Comparison of ENCODE assay signal across 21 cellular contexts in the genomic region with DNA sequence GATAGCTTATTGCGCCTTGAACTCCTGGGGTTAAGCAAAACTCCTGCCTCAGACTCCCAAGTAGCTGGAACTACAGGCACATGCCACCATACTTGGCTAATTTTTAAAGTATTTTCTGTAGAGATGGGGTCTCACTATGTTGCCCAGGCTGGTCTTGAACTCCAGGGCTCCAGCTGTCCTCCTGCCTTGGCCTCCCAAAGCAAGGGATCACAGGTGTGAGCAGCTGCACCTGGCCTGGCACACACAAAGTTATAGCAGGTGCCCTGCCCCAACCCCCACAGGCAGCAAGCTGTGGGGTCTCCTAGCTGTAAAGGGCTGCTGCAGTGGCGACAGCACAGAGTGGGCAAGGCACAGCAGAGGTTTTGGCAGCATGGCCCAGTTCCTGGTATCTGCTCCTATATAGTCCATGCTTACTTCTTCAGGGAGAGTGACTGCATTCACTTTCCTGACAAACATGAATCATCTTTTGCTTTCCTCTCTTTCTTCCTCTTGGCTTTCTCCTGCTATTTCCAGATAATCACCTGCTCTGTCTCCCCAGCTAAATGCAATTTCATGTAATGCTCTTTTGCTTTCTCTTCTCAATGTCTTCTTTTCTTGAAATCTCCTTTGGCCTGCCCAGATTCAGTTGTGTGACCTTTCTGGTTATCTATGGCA. TPM values are rescaled to one million over a fixed set of nuclear protein-coding genes. Genes with fewer than 3 reads are reported as not detected.
DNase-seq lines count a peak whose midpoint lies in the region; ATAC-seq, FAIRE-seq and TF ChIP-seq lines count a peak whose summit lies in the region.
"Had no signal": no experiment of that assay in that cellular context is flagged by ENCODE, and none has a peak within 500 bp of the region (broad histone marks: within the 10 kb centered on the region; RNA-seq: fewer than 3 reads in every experiment).

No MANE protein-coding gene starts in this region.

- no peaks in the 10 kb centered on the region for H3K27me3 Mint-ChIP-seq in IgD-negative memory B cell
- no peaks in the 10 kb centered on the region for H3K27me3 Mint-ChIP-seq in activated CD8-positive, alpha-beta T cell treated with anti-CD3 and anti-CD28 coated beads, Interleukin-2, amount 10 ng/mL, durations not matched to agents 7 days and 5 days (ENCODE audit: low read depth)
- H3K27me3 Mint-ChIP-seq: CD4-positive, alpha-beta T cell had no signal

- no peak overlapping the region for H2BK12ac ChIP-seq in neuronal stem cell (ENCODE audit: low read length)

- CTCF ChIA-PET in PC-9 (lab: Charles Lee): interaction anchor here (0.5 to 0.8 kb wide), 3 partner anchors 127 to 545 kb away, joined by 3 read pairs; no protein-coding TSS in a partner anchor
- CTCF ChIA-PET in activated CD8-positive, alpha-beta T cell treated with anti-CD3 and anti-CD28 coated beads, Interleukin-2, amount 10 ng/mL, durations not matched to agents 7 days and 5 days (lab: Charles Lee): no interaction called here

- BruUV-seq in PC-9 (replicated peaks; lab: Mats Ljungman, UMichigan): no TSS peak

- no peak overlapping the region for H3K4me3 Mint-ChIP-seq in IgD-negative memory B cell
- H3K4me3 Mint-ChIP-seq in activated CD8-positive, alpha-beta T cell treated with anti-CD3 and anti-CD28 coated beads, Interleukin-2, amount 10 ng/mL, durations not matched to agents 7 days and 5 days: no peak overlapping the region
- H3K4me3 Mint-ChIP-seq: CD4-positive, alpha-beta T cell; H9 had no signal

- H3K27me3 ChIP-seq in PC-9 (ENCODE audit: insufficient read depth, low read depth) (no peaks in the 10 kb centered on the region), bronchial epithelial cell (ENCODE audit: control insufficient read depth, insufficient read depth, low read length) (no peaks in the 10 kb centered on the region), neuronal stem cell (ENCODE audit: control insufficient read depth in 3 of 3, insufficient read depth in 3 of 3, low read depth in 1 of 3, low read length in 3 of 3) (no peaks in the 10 kb centered on the region)
- H3K27me3 ChIP-seq: MG63 had no signal

- H3K4me3 ChIP-seq in PC-9 (no peak overlapping the region), bronchial epithelial cell (ENCODE audit: low read depth, low read length) (no peak overlapping the region), neuronal stem cell (ENCODE audit: low read length in 2 of 2) (no peak overlapping the region)
- H3K4me3 ChIP-seq: GM23248, MG63, SK-N-MC had no signal

- no peak for DNase-seq in PC-9
- DNase-seq in bronchial epithelial cell (ENCODE audit: low read depth): peak; percentile 5
- no peak for DNase-seq in neuronal stem cell (ENCODE audit: low spot score)
- no peak for DNase-seq in islet precursor cell
- no peak for DNase-seq in activated CD8-positive, alpha-beta T cell treated with anti-CD3 and anti-CD28 coated beads, Interleukin-2, amount 10 ng/mL, durations not matched to agents 7 days and 5 days
- no peak for DNase-seq in GM12892 (ENCODE audit: insufficient read length)
- DNase-seq: CD4-positive, alpha-beta T cell; COR-L47; DMS79; GM23248; H9; Kasumi-1; MG63; NCI-H1417; NCI-H187; NCI-H446; NCI-H526; RPMI8226; SHP77 had no signal

- no peak overlapping the region for H2BK15ac ChIP-seq in neuronal stem cell (ENCODE audit: low read length)

- no peak overlapping the region for H2AK5ac ChIP-seq in neuronal stem cell (ENCODE audit: low read depth, low read length)

- H4K8ac ChIP-seq in neuronal stem cell (ENCODE audit: low read depth, low read length): no peak overlapping the region

- H3K9me2 ChIP-seq in PC-9 (ENCODE audit: insufficient read depth): no peaks in the 10 kb centered on the region

- FAIRE-seq in bronchial epithelial cell (lab: Jason Lieb, UNC): no peak
- FAIRE-seq in GM12892 (lab: Jason Lieb, UNC): no peak

- no peak overlapping the region for H4K91ac ChIP-seq in neuronal stem cell (ENCODE audit: low read depth, low read length, poor library complexity)

- H3K23ac ChIP-seq in neuronal stem cell (ENCODE audit: low read depth, low read length, poor library complexity): peak overlapping the region; percentile 20

- no peaks in the 10 kb centered on the region for H3K79me2 ChIP-seq in PC-9 (ENCODE audit: low read depth)

- H3K36me3 Mint-ChIP-seq in IgD-negative memory B cell: peaks cover 24% of the 10 kb centered on the region
- peaks cover 46% of the 10 kb centered on the region for H3K36me3 Mint-ChIP-seq in activated CD8-positive, alpha-beta T cell treated with anti-CD3 and anti-CD28 coated beads, Interleukin-2, amount 10 ng/mL, durations not matched to agents 7 days and 5 days (ENCODE audit: low read depth)

- no peak for TF ChIP-seq CTCF in PC-9 (conservative IDR thresholded peaks at IDR 0.05)
- no peak for TF ChIP-seq CTCF in bronchial epithelial cell (IDR thresholded peaks at IDR 0.05; ENCODE audit: insufficient read depth, low read length, severe bottlenecking)

- no peak overlapping the region for H2BK5ac ChIP-seq in neuronal stem cell (ENCODE audit: low read length)

- peaks cover 7% of the 10 kb centered on the region; the same call in 1 of the 2 replicates for H4K20me1 ChIP-seq in PC-9 (ENCODE audit: insufficient read depth)

- H2BK120ac ChIP-seq in neuronal stem cell (ENCODE audit: low read depth, low read length): no peak overlapping the region

- no peaks in the 10 kb centered on the region for H3K9me3 ChIP-seq in PC-9 (ENCODE audit: insufficient read depth, low read depth)
- H3K9me3 ChIP-seq in neuronal stem cell (replicated peaks in 1 of 2; ENCODE audit: control insufficient read depth in 2 of 2, insufficient read depth in 1 of 2, low read depth in 1 of 2, low read length in 2 of 2): no peaks in the 10 kb centered on the region
- H3K9me3 ChIP-seq: MG63 had no signal

- H3K4me1 ChIP-seq in PC-9 (replicated peaks; ENCODE audit: insufficient read depth): no peaks in the 10 kb centered on the region
- peaks cover 0 to 2% of the 10 kb centered on the region in 2 donors for H3K4me1 ChIP-seq in neuronal stem cell (ENCODE audit: control insufficient read depth in 2 of 2, insufficient read depth in 1 of 2, low read depth in 1 of 2, low read length in 2 of 2)

- H3F3A ChIP-seq in PC-9 (ENCODE audit: insufficient read depth, low read depth): peaks cover 4% of the 10 kb centered on the region; the same call in 1 of the 2 replicates

- no peak overlapping the region for H2AFZ ChIP-seq in PC-9
- no peak overlapping the region for H2AFZ ChIP-seq in neuronal stem cell (ENCODE audit: low read length)
- H2AFZ ChIP-seq: GM23248 had no signal

- H3K79me1 ChIP-seq in neuronal stem cell (ENCODE audit: low read depth, low read length): no peaks in the 10 kb centered on the region

- no CpG with 5 or more reads among the region's 2 CpGs for WGBS in neuronal stem cell (ENCODE audit: extremely low coverage in 2 of 2, insufficient read length in 2 of 2, insufficient replicate concordance in 1 of 2), 2 donors

- POLR2A ChIA-PET in PC-9 (lab: Charles Lee; ENCODE audit: unreplicated experiment): no interaction called here
- POLR2A ChIA-PET in activated CD8-positive, alpha-beta T cell treated with anti-CD3 and anti-CD28 coated beads, Interleukin-2, amount 10 ng/mL, durations not matched to agents 7 days and 5 days (lab: Charles Lee): no interaction called here

- intact Hi-C loops in PC-9 (cut with micrococcal nuclease; ENCODE audit: unreplicated experiment): no loop called here

- H3K4me2 ChIP-seq in PC-9 (no peak overlapping the region), neuronal stem cell (ENCODE audit: insufficient read depth, low read length, poor library complexity, severe bottlenecking) (no peak overlapping the region)

- no peak for TF ChIP-seq POLR2A in GM12892 (IDR thresholded peaks at IDR 0.05; ENCODE audit: low read depth, low read length)

- no peak overlapping the region for H3K18ac ChIP-seq in neuronal stem cell (ENCODE audit: low read length)

- no peak overlapping the region for H3K4ac ChIP-seq in neuronal stem cell (ENCODE audit: low read length)

- no peaks in the 10 kb centered on the region for H3K9me3 Mint-ChIP-seq in IgD-negative memory B cell
- no peaks in the 10 kb centered on the region for H3K9me3 Mint-ChIP-seq in activated CD8-positive, alpha-beta T cell treated with anti-CD3 and anti-CD28 coated beads, Interleukin-2, amount 10 ng/mL, durations not matched to agents 7 days and 5 days (ENCODE audit: insufficient read depth)
- H3K9me3 Mint-ChIP-seq: CD4-positive, alpha-beta T cell; H9 had no signal

- H3K4me1 Mint-ChIP-seq in IgD-negative memory B cell: no peaks in the 10 kb centered on the region
- peaks cover 8% of the 10 kb centered on the region for H3K4me1 Mint-ChIP-seq in activated CD8-positive, alpha-beta T cell treated with anti-CD3 and anti-CD28 coated beads, Interleukin-2, amount 10 ng/mL, durations not matched to agents 7 days and 5 days (ENCODE audit: low read depth)
- H3K4me1 Mint-ChIP-seq: H9 had no signal

- no peak overlapping the region for H3K14ac ChIP-seq in neuronal stem cell (ENCODE audit: low read length)

- peak overlapping the region in 2 of 3 donors; percentile 6 to 27 for H3K27ac Mint-ChIP-seq in IgD-negative memory B cell
- H3K27ac Mint-ChIP-seq in activated CD8-positive, alpha-beta T cell treated with anti-CD3 and anti-CD28 coated beads, Interleukin-2, amount 10 ng/mL, durations not matched to agents 7 days and 5 days: no peak overlapping the region
- H3K27ac Mint-ChIP-seq: CD4-positive, alpha-beta T cell had no signal

- ATAC-seq in activated CD8-positive, alpha-beta T cell treated with anti-CD3 and anti-CD28 coated beads, Interleukin-2, amount 10 ng/mL, durations not matched to agents 7 days and 5 days: no peak

- H3K36me3 ChIP-seq in PC-9 (ENCODE audit: low read depth) (peaks cover 40% of the 10 kb centered on the region), bronchial epithelial cell (ENCODE audit: control insufficient read depth, insufficient read depth, low read length) (peaks cover 2% of the 10 kb centered on the region), neuronal stem cell (replicated peaks in 1 of 2; ENCODE audit: control insufficient read depth in 2 of 2, insufficient read depth in 2 of 2, low read length in 2 of 2) (peaks cover 3 to 82% of the 10 kb centered on the region in 2 donors)

- H3K27ac ChIP-seq in PC-9: peak overlapping the region; percentile 16; the same call in 1 of the 2 replicates
- no peak overlapping the region for H3K27ac ChIP-seq in neuronal stem cell (replicated peaks; ENCODE audit: low read length)
- H3K27ac ChIP-seq: GM23248, SK-N-MC had no signal

- no peak overlapping the region for H3K9ac ChIP-seq in neuronal stem cell (ENCODE audit: low read depth, low read length, poor library complexity)
- H3K9ac ChIP-seq: GM23248 had no signal

RNA-seq across cellular contexts. Expression of gene METAP1D, which starts 27.3 kb away (rescaled TPM):
- polyA plus RNA-seq in IgD-negative memory B cell: 3.6 TPM
- total RNA-seq in PC-9 (2021) (21.5 and 32.4 TPM in 2 replicates), bronchial epithelial cell (2.2 and 2.6 TPM in 2 replicates)
- 4.7 TPM for polyA plus RNA-seq in neuronal stem cell (2013, experiment 1 of 2)
- 4.0 TPM for polyA plus RNA-seq in neuronal stem cell (2013, experiment 2 of 2)
- total RNA-seq in activated CD8-positive, alpha-beta T cell treated with anti-CD3 and anti-CD28 coated beads, Interleukin-2, amount 10 ng/mL, durations not matched to agents 7 days and 5 days: 1 to 10 TPM; 3.9 to 6.0 TPM
- polyA plus RNA-seq in GM12892 (2012; ENCODE audit: missing spikeins): 8.8 TPM

RNA-seq across cellular contexts. Expression of gene HAT1, which starts 50.2 kb away (rescaled TPM):
- 49.0 TPM for polyA plus RNA-seq in IgD-negative memory B cell
- total RNA-seq in PC-9 (2021) (96.4 and 132 TPM in 2 replicates), bronchial epithelial cell (25.8 and 30.0 TPM in 2 replicates)
- polyA plus RNA-seq in neuronal stem cell (2013, experiment 1 of 2): 61.3 TPM
- polyA plus RNA-seq in neuronal stem cell (2013, experiment 2 of 2): 62.4 TPM
- 10 to 100 TPM; 75.5 to 77.3 TPM for total RNA-seq in activated CD8-positive, alpha-beta T cell treated with anti-CD3 and anti-CD28 coated beads, Interleukin-2, amount 10 ng/mL, durations not matched to agents 7 days and 5 days
- 81.2 TPM for polyA plus RNA-seq in GM12892 (2012; ENCODE audit: missing spikeins)
